ENCODE assay signal across 2 cellular contexts in the genomic region with DNA sequence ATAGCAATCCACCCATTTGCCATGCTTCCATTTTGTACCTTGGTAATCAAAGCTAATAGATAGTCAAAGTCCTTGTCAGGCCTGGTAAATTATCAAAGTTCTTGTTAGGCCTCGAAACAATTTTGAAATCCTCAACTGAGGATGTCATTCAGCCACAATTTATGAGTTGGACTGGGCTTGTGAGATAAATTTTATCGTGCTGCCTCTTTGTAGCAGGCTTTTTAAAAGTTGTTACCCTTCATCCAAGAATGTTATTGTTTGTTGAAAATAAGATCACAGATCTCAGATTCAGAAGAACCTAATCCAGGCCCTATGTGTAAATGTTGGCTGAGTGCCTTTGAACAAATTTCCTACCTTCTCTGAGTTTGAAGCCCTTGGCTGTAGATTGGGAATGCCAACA.
A peak's percentile ranks its signal among the peaks of the same experiment; 100 is the strongest.
TF ChIP-seq lines count a peak whose summit lies in the region.

No MANE protein-coding gene starts in this region.

TF ChIP-seq in K562, 482 proteins besides CTCF, POLR2A, EP300 and RAD21 (continued from another document and continues in another):
- TF ChIP-seq, protein P1, sequence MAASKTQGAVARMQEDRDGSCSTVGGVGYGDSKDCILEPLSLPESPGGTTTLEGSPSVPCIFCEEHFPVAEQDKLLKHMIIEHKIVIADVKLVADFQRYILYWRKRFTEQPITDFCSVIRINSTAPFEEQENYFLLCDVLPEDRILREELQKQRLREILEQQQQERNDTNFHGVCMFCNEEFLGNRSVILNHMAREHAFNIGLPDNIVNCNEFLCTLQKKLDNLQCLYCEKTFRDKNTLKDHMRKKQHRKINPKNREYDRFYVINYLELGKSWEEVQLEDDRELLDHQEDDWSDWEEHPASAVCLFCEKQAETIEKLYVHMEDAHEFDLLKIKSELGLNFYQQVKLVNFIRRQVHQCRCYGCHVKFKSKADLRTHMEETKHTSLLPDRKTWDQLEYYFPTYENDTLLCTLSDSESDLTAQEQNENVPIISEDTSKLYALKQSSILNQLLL (CRISPR knock-in tag; IDR thresholded peaks at IDR 0.05; ENCODE audit: borderline replicate concordance): no peak
- TF ChIP-seq ZFX (CRISPR knock-in tag; IDR thresholded peaks at IDR 0.05): peak; percentile 29; the same call in 1 of the 2 replicates
- TF ChIP-seq, protein P2, sequence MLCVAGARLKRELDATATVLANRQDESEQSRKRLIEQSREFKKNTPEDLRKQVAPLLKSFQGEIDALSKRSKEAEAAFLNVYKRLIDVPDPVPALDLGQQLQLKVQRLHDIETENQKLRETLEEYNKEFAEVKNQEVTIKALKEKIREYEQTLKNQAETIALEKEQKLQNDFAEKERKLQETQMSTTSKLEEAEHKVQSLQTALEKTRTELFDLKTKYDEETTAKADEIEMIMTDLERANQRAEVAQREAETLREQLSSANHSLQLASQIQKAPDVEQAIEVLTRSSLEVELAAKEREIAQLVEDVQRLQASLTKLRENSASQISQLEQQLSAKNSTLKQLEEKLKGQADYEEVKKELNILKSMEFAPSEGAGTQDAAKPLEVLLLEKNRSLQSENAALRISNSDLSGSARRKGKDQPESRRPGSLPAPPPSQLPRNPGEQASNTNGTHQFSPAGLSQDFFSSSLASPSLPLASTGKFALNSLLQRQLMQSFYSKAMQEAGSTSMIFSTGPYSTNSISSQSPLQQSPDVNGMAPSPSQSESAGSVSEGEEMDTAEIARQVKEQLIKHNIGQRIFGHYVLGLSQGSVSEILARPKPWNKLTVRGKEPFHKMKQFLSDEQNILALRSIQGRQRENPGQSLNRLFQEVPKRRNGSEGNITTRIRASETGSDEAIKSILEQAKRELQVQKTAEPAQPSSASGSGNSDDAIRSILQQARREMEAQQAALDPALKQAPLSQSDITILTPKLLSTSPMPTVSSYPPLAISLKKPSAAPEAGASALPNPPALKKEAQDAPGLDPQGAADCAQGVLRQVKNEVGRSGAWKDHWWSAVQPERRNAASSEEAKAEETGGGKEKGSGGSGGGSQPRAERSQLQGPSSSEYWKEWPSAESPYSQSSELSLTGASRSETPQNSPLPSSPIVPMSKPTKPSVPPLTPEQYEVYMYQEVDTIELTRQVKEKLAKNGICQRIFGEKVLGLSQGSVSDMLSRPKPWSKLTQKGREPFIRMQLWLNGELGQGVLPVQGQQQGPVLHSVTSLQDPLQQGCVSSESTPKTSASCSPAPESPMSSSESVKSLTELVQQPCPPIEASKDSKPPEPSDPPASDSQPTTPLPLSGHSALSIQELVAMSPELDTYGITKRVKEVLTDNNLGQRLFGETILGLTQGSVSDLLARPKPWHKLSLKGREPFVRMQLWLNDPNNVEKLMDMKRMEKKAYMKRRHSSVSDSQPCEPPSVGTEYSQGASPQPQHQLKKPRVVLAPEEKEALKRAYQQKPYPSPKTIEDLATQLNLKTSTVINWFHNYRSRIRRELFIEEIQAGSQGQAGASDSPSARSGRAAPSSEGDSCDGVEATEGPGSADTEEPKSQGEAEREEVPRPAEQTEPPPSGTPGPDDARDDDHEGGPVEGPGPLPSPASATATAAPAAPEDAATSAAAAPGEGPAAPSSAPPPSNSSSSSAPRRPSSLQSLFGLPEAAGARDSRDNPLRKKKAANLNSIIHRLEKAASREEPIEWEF (CRISPR knock-in tag; IDR thresholded peaks at IDR 0.05): no peak
- TF ChIP-seq POLR2B (IDR thresholded peaks at IDR 0.05; ENCODE audit: low read depth, partially characterized antibody): no peak
- TF ChIP-seq ADNP (tag; IDR thresholded peaks at IDR 0.05): no peak; the same call in 1 of the 2 replicates
- TF ChIP-seq, protein P3, sequence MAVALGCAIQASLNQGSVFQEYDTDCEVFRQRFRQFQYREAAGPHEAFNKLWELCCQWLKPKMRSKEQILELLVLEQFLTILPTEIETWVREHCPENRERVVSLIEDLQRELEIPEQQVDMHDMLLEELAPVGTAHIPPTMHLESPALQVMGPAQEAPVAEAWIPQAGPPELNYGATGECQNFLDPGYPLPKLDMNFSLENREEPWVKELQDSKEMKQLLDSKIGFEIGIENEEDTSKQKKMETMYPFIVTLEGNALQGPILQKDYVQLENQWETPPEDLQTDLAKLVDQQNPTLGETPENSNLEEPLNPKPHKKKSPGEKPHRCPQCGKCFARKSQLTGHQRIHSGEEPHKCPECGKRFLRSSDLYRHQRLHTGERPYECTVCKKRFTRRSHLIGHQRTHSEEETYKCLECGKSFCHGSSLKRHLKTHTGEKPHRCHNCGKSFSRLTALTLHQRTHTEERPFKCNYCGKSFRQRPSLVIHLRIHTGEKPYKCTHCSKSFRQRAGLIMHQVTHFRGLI (CRISPR knock-in tag; IDR thresholded peaks at IDR 0.05): no peak
- TF ChIP-seq, protein P4, sequence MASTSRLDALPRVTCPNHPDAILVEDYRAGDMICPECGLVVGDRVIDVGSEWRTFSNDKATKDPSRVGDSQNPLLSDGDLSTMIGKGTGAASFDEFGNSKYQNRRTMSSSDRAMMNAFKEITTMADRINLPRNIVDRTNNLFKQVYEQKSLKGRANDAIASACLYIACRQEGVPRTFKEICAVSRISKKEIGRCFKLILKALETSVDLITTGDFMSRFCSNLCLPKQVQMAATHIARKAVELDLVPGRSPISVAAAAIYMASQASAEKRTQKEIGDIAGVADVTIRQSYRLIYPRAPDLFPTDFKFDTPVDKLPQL (IDR thresholded peaks at IDR 0.05; ENCODE audit: extremely low read depth, insufficient read length): no peak
- no peak for TF ChIP-seq CSDE1 (IDR thresholded peaks at IDR 0.05)
- no peak for TF ChIP-seq MCM7 (IDR thresholded peaks at IDR 0.05)
- no peak for TF ChIP-seq SMC3 (conservative IDR thresholded peaks at IDR 0.05; ENCODE audit: insufficient read depth, low read depth, low read length)
- no peak for TF ChIP-seq CREM (IDR thresholded peaks at IDR 0.05; ENCODE audit: low read depth)
- TF ChIP-seq, protein P5, sequence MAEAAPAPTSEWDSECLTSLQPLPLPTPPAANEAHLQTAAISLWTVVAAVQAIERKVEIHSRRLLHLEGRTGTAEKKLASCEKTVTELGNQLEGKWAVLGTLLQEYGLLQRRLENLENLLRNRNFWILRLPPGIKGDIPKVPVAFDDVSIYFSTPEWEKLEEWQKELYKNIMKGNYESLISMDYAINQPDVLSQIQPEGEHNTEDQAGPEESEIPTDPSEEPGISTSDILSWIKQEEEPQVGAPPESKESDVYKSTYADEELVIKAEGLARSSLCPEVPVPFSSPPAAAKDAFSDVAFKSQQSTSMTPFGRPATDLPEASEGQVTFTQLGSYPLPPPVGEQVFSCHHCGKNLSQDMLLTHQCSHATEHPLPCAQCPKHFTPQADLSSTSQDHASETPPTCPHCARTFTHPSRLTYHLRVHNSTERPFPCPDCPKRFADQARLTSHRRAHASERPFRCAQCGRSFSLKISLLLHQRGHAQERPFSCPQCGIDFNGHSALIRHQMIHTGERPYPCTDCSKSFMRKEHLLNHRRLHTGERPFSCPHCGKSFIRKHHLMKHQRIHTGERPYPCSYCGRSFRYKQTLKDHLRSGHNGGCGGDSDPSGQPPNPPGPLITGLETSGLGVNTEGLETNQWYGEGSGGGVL (CRISPR knock-in tag; IDR thresholded peaks at IDR 0.05): no peak
- TF ChIP-seq NR2C1 (IDR thresholded peaks at IDR 0.05): no peak
- no peak for TF ChIP-seq NR2C1 (tag; IDR thresholded peaks at IDR 0.05)
- TF ChIP-seq PHTF2 (CRISPR knock-in tag; IDR thresholded peaks at IDR 0.05): no peak
- TF ChIP-seq MTA3 (IDR thresholded peaks at IDR 0.05; ENCODE audit: borderline replicate concordance): no peak
- TF ChIP-seq ZNF217 (CRISPR knock-in tag; IDR thresholded peaks at IDR 0.05): no peak
- peak; percentile 35; the same call in 1 of the 2 replicates for TF ChIP-seq HDAC2 (IDR thresholded peaks at IDR 0.05)
- no peak for TF ChIP-seq GABPA (tag; conservative IDR thresholded peaks at IDR 0.05; ENCODE audit: low read depth)

TF ChIP-seq in H1, 55 proteins besides CTCF, POLR2A, EP300 and RAD21 (continued from another document):
- TF ChIP-seq GABPA (IDR thresholded peaks at IDR 0.05; ENCODE audit: borderline replicate concordance, insufficient read depth, low read length): no peak
- no peak for TF ChIP-seq POLR2AphosphoS5 (IDR thresholded peaks at IDR 0.05; ENCODE audit: low read depth, low read length)
- TF ChIP-seq TBP (IDR thresholded peaks at IDR 0.05; ENCODE audit: low read depth, low read length): no peak
- no peak for TF ChIP-seq EGR1 (IDR thresholded peaks at IDR 0.05; ENCODE audit: borderline replicate concordance, low read depth, low read length)
- no peak for TF ChIP-seq KDM5A (IDR thresholded peaks at IDR 0.05; ENCODE audit: low read length)
- TF ChIP-seq SUZ12 (IDR thresholded peaks at IDR 0.05; ENCODE audit: low read length): no peak
- no peak for TF ChIP-seq CBX5 (IDR thresholded peaks at IDR 0.05; ENCODE audit: low read depth, low read length)
- no peak for TF ChIP-seq CHD1 (IDR thresholded peaks at IDR 0.05; ENCODE audit: low read depth, low read length)
- no peak for TF ChIP-seq RNF2 (IDR thresholded peaks at IDR 0.05; ENCODE audit: borderline replicate concordance, low read depth, low read length, missing control alignments, poor library complexity, severe bottlenecking)
- no peak for TF ChIP-seq SRF (IDR thresholded peaks at IDR 0.05; ENCODE audit: low read depth, low read length)
- TF ChIP-seq YY1 (IDR thresholded peaks at IDR 0.05; ENCODE audit: low read depth, low read length): no peak
- TF ChIP-seq ASH2L (IDR thresholded peaks at IDR 0.05; ENCODE audit: low read length): no peak
- TF ChIP-seq ZNF274 (IDR thresholded peaks at IDR 0.05; ENCODE audit: borderline replicate concordance, extremely low read depth, low read length): no peak
- TF ChIP-seq, protein P6, sequence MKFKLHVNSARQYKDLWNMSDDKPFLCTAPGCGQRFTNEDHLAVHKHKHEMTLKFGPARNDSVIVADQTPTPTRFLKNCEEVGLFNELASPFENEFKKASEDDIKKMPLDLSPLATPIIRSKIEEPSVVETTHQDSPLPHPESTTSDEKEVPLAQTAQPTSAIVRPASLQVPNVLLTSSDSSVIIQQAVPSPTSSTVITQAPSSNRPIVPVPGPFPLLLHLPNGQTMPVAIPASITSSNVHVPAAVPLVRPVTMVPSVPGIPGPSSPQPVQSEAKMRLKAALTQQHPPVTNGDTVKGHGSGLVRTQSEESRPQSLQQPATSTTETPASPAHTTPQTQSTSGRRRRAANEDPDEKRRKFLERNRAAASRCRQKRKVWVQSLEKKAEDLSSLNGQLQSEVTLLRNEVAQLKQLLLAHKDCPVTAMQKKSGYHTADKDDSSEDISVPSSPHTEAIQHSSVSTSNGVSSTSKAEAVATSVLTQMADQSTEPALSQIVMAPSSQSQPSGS (IDR thresholded peaks at IDR 0.05; ENCODE audit: low read length): no peak
- TF ChIP-seq BRCA1 (IDR thresholded peaks at IDR 0.05; ENCODE audit: low read depth, low read length): no peak
- TF ChIP-seq GTF2F1 (IDR thresholded peaks at IDR 0.05; ENCODE audit: borderline replicate concordance, low read depth, low read length): no peak
